In the genomic region with DNA sequence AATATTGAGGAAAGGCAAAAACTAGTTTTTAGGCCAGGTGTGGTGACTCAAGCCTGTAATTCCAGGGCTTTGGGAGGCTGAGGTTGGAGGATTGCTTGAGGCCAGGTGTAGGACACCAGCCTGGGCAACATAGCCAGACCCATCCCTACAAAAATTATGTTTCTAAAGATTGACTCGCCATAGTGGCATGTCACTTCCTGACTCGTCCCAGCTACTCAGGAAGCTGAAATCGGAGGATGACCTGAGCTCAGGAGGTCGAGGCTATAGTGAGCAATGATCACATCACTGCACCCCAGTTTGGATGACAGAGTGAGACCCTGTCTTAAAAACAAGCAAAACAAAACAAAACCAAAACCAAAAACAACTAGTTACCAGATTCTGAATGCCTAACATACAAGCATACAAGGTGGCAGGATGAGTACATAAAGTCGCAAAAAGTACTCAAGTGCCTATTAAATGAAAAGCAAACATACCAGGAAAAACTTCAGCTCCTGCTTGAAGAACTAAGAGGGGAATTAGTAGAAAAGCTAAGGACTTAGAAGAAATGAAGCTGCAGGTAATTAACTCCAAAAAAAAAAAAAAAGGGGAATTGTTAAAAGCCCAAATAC, we compare ENCODE assay signal across 16 cellular contexts. TPM values are rescaled to one million over a fixed set of nuclear protein-coding genes. Genes with fewer than 3 reads are reported as not detected.
A peak's percentile ranks its signal among the peaks of the same experiment; 100 is the strongest.
DNase-seq lines count a peak whose midpoint lies in the region; ATAC-seq, FAIRE-seq and TF ChIP-seq lines count a peak whose summit lies in the region.
"Had no signal": no experiment of that assay in that cellular context is flagged by ENCODE, and none has a peak within 500 bp of the region (broad histone marks: within the 10 kb centered on the region; RNA-seq: fewer than 3 reads in every experiment).

No MANE protein-coding gene starts in this region.

- H3K9me3 ChIP-seq in astrocyte (ENCODE audit: insufficient read depth, low read depth, low read length) = no peaks in the 10 kb centered on the region
- H3K9me3 ChIP-seq in stomach = no peaks in the 10 kb centered on the region
- H3K9me3 ChIP-seq: left ventricle myocardium inferior had no signal

- H3K36me3 ChIP-seq in astrocyte (ENCODE audit: insufficient read depth, low read length) (peaks cover 3% of the 10 kb centered on the region), stomach (peaks cover 27 to 97% (median 91%) of the 10 kb centered on the region in 4 donors)

- peaks cover 21% of the 10 kb centered on the region for H3K36me3 Mint-ChIP-seq in astrocyte (ENCODE audit: low read depth, unreplicated experiment)
- H3K36me3 Mint-ChIP-seq in mesothelial cell of epicardium = peaks cover 26% of the 10 kb centered on the region

- peak; percentile 51 to 72 for ATAC-seq in activated CD4-positive, CD25-positive, alpha-beta regulatory T cell treated with anti-CD3 and anti-CD28 coated beads, Interleukin-2, amount 50 U/mL, for 24 hours
- no peak for ATAC-seq in GM21737 (IDR thresholded peaks at IDR 0.05; ENCODE audit: unreplicated experiment)

- H2AFZ ChIP-seq in astrocyte (ENCODE audit: low read depth, low read length) = no peak overlapping the region

- no peak overlapping the region for H3K9ac ChIP-seq in astrocyte (ENCODE audit: low read length)

- H3K4me3 Mint-ChIP-seq in astrocyte (ENCODE audit: unreplicated experiment) (no peak overlapping the region), mesothelial cell of epicardium (no peak overlapping the region)

- peak overlapping the region; percentile 23 for H3K4me2 ChIP-seq in astrocyte (ENCODE audit: low read length)

- intact Hi-C loops in stomach (cut with DNase I; ENCODE audit: low total_unique reads) = no loop called here

- TF ChIP-seq CTCF in astrocyte (IDR thresholded peaks at IDR 0.05; ENCODE audit: insufficient read depth, low read depth, low read length) = no peak
- no peak for TF ChIP-seq CTCF in mesothelial cell of epicardium (IDR thresholded peaks at IDR 0.05; ENCODE audit: unreplicated experiment)
- no peak for TF ChIP-seq CTCF in stomach (IDR thresholded peaks at IDR 0.05)

- FAIRE-seq in astrocyte (lab: Jason Lieb, UNC) = no peak
- FAIRE-seq: GM18507 had no signal

- no peak overlapping the region for H3K27ac ChIP-seq in astrocyte (ENCODE audit: low read depth, low read length)
- no peak overlapping the region for H3K27ac ChIP-seq in stomach
- H3K27ac ChIP-seq: left ventricle myocardium inferior had no signal

- H3K27me3 Mint-ChIP-seq in astrocyte (ENCODE audit: low read depth, unreplicated experiment) = no peaks in the 10 kb centered on the region
- no peaks in the 10 kb centered on the region for H3K27me3 Mint-ChIP-seq in mesothelial cell of epicardium (ENCODE audit: low read depth)
- H3K27me3 Mint-ChIP-seq: progenitor cell of endocrine pancreas had no signal

- H3K79me2 ChIP-seq in astrocyte (ENCODE audit: insufficient read depth, low read length) = peaks cover 37% of the 10 kb centered on the region

- peaks cover 16% of the 10 kb centered on the region for H4K20me1 ChIP-seq in astrocyte (ENCODE audit: insufficient read depth, low read length)

- no peak for TF ChIP-seq POLR2A in stomach (IDR thresholded peaks at IDR 0.05)

- H3K9me3 Mint-ChIP-seq in astrocyte (ENCODE audit: unreplicated experiment) = no peaks in the 10 kb centered on the region
- H3K9me3 Mint-ChIP-seq in mesothelial cell of epicardium = peaks cover 7% of the 10 kb centered on the region

- WGBS in stomach, 5 donors = 75 to 86% (median 84%) methylated on average over 5 of the region's 5 CpGs

- H3K4me1 Mint-ChIP-seq in astrocyte (ENCODE audit: low read depth, unreplicated experiment) = peaks cover 8% of the 10 kb centered on the region
- no peaks in the 10 kb centered on the region for H3K4me1 Mint-ChIP-seq in mesothelial cell of epicardium

- H3K4me1 ChIP-seq in astrocyte (ENCODE audit: insufficient read depth, low read length) (peaks cover 6% of the 10 kb centered on the region), stomach (no peaks in the 10 kb centered on the region)

- no peak for DNase-seq in activated CD4-positive, CD25-positive, alpha-beta regulatory T cell treated with anti-CD3 and anti-CD28 coated beads, Interleukin-2, amount 50 U/mL, for 72 hours
- peak; percentile 69 for DNase-seq in HT1080 (ENCODE audit: low read depth)
- no peak for DNase-seq in astrocyte (ENCODE audit: low read depth)
- no peak for DNase-seq in mesothelial cell of epicardium (ENCODE audit: low spot score in 2 of 2, unreplicated experiment in 2 of 2)
- DNase-seq in stimulated activated naive CD4-positive, alpha-beta T cell (lab: John Stamatoyannopoulos, UW) = no peak
- no peak for DNase-seq in stomach
- DNase-seq: left ventricle myocardium inferior; NCI-H1105 treated with DMSO at 0.1 percent for 48 hours; NCI-H82; stimulated activated CD4-positive, alpha-beta T cell treated with anti-CD3 and anti-CD28 coated beads, Interleukin-4, amount 100 ng/mL, for 24 hours; substantia nigra; SW 1271 had no signal

- no peak overlapping the region for H3K4me3 ChIP-seq in astrocyte (ENCODE audit: insufficient read depth, low read depth, low read length)
- no peak overlapping the region for H3K4me3 ChIP-seq in stomach
- H3K4me3 ChIP-seq: left ventricle myocardium inferior had no signal

- H3K27me3 ChIP-seq in astrocyte (ENCODE audit: insufficient read depth, low read length) (no peaks in the 10 kb centered on the region), stomach (no peaks in the 10 kb centered on the region)

- H3K27ac Mint-ChIP-seq in astrocyte (ENCODE audit: unreplicated experiment) (peak overlapping the region; percentile 69), mesothelial cell of epicardium (peak overlapping the region; percentile 25)
- H3K27ac Mint-ChIP-seq: progenitor cell of endocrine pancreas had no signal

- TF ChIP-seq EP300 in stomach (IDR thresholded peaks at IDR 0.05) = no peak

RNA-seq across cellular contexts. Expression of a gene that starts 14.1 kb away (rescaled TPM):
- total RNA-seq in HT1080 (2014; rRNA removed; shearing (Covaris generic)) = 6.3 and 7.5 TPM in 2 replicates
- 3.3 and 4.6 TPM in 2 replicates for polyA plus RNA-seq in HT1080 (2015; cell fraction: cytosol; rRNA removed)
- 7.1 and 8.1 TPM in 2 replicates for polyA plus RNA-seq in HT1080 (2015; cell fraction: nucleus; rRNA removed)
- total RNA-seq in astrocyte = 14.6 and 16.6 TPM in 2 replicates
- 20.0 to 21.9 TPM (median 20.6 TPM) in 3 replicates for total RNA-seq in mesothelial cell of epicardium
- 10 to 100 TPM; 11.7 to 55.4 (median 13.9) TPM for total RNA-seq in stomach
- polyA plus RNA-seq in stomach = 1 to 10 TPM; 2.1 to 3.7 (median 2.5) TPM

RNA-seq across cellular contexts. Expression of a gene that starts 34.0 kb away (rescaled TPM):
- 27.0 and 30.4 TPM in 2 replicates for total RNA-seq in HT1080 (2014; rRNA removed; shearing (Covaris generic))
- 20.0 and 21.2 TPM in 2 replicates for polyA plus RNA-seq in HT1080 (2015; cell fraction: cytosol; rRNA removed)
- 35.8 and 39.3 TPM in 2 replicates for polyA plus RNA-seq in HT1080 (2015; cell fraction: nucleus; rRNA removed)
- total RNA-seq in astrocyte (26.9 and 28.1 TPM in 2 replicates), mesothelial cell of epicardium (40.4 to 47.0 TPM (median 42.6 TPM) in 3 replicates), stomach (10 to 100 TPM; 12.6 to 86.0 (median 18.9) TPM)
- 1 to 10 TPM; 8.4 to 9.9 (median 8.6) TPM for polyA plus RNA-seq in stomach

RNA-seq across cellular contexts. Expression of a gene that starts 35.2 kb away (rescaled TPM):
- 0.23 and 0.33 TPM in 2 replicates for total RNA-seq in HT1080 (2014; rRNA removed; shearing (Covaris generic))
- polyA plus RNA-seq in HT1080 (2015; cell fraction: cytosol; rRNA removed) = 0.59 TPM in 2 replicates
- polyA plus RNA-seq in HT1080 (2015; cell fraction: nucleus; rRNA removed) = 0.41 and 2.1 TPM in 2 replicates
- total RNA-seq in astrocyte = 5.9 and 7.1 TPM in 2 replicates
- total RNA-seq in mesothelial cell of epicardium = 7.0 to 7.3 TPM (median 7.2 TPM) in 3 replicates
- total RNA-seq in stomach = 1 to 10 TPM in 2 of 5 donors, under 1 TPM in 2, not detected in 1; under 0.01 to 6.1 (median 1.6) TPM
- polyA plus RNA-seq in stomach = 1 to 10 TPM in 2 of 3 donors, under 1 TPM in 1; 0.93 to 1.4 (median 1.2) TPM
